8 cellular contexts compared by ENCODE assay signal in genomic region chr1:231240531-231240882, GRCh38. TPM values are rescaled to one million over a fixed set of nuclear protein-coding genes. Genes with fewer than 3 reads are reported as not detected.
DNase-seq lines count a peak whose midpoint lies in the region; ATAC-seq and TF ChIP-seq lines count a peak whose summit lies in the region.

No MANE protein-coding gene starts in this region.

- H3K27me3 ChIP-seq in stomach: no peaks in the 10 kb centered on the region

- intact Hi-C loops in stomach (cut with DNase I; ENCODE audit: low total_unique reads): no loop called here

- TF ChIP-seq CTCF in stomach (IDR thresholded peaks at IDR 0.05): no peak

- peak; percentile 22 for DNase-seq in iris pigment epithelial cell (ENCODE audit: low read depth)
- DNase-seq in stomach: no peak
- DNase-seq in occipital lobe (lab: John Stamatoyannopoulos, UW): no peak
- DNase-seq in NCI-H1694 treated with DMSO at 0.1 percent for 48 hours (lab: John Stamatoyannopoulos, UW): no peak

- no peak for TF ChIP-seq EP300 in stomach (IDR thresholded peaks at IDR 0.05)

- no peaks in the 10 kb centered on the region for H3K9me3 ChIP-seq in stomach

- H3K27ac ChIP-seq in angular gyrus (ENCODE audit: low read depth, low read length): peak overlapping the region; percentile 67
- peak overlapping the region; percentile 77 to 91 (median 88) for H3K27ac ChIP-seq in stomach

- peak overlapping the region; percentile 60 to 88 (median 78) for H3K4me3 ChIP-seq in stomach

- no peak for TF ChIP-seq POLR2A in stomach (IDR thresholded peaks at IDR 0.05)

- peaks cover 0 to 32% (median 29%) of the 10 kb centered on the region in 4 donors for H3K36me3 ChIP-seq in stomach

- ATAC-seq in GM18867 (IDR thresholded peaks at IDR 0.05; ENCODE audit: unreplicated experiment) (peak; percentile 1), HG03432 (IDR thresholded peaks at IDR 0.05; ENCODE audit: unreplicated experiment) (peak; percentile 11), GM18858 (IDR thresholded peaks at IDR 0.05; ENCODE audit: unreplicated experiment) (no peak)

- peaks cover 28 to 87% (median 70%) of the 10 kb centered on the region in 4 donors for H3K4me1 ChIP-seq in stomach

- WGBS in stomach, 5 donors: 0 to 3% (median 1%) methylated on average over 13 of the region's 13 CpGs

RNA-seq across cellular contexts. Expression of gene GNPAT, which starts 0.5 kb away (rescaled TPM):
- 10 to 100 TPM; 35.9 to 76.8 (median 44.9) TPM for total RNA-seq in stomach
- polyA plus RNA-seq in stomach: 10 to 100 TPM; 41.8 to 46.6 (median 45.0) TPM
- 57.1 TPM for total RNA-seq in occipital lobe
